11 cellular contexts compared by ENCODE assay signal in genomic region chr18:59514193-59514592, GRCh38.
A peak's percentile ranks its signal among the peaks of the same experiment; 100 is the strongest.
DNase-seq lines count a peak whose midpoint lies in the region; ATAC-seq lines count a peak whose summit lies in the region.
"Had no signal": no experiment of that assay in that cellular context is flagged by ENCODE, and none has a peak within 500 bp of the region (broad histone marks: within the 10 kb centered on the region; RNA-seq: fewer than 3 reads in every experiment).

No MANE protein-coding gene starts in this region.

- ATAC-seq in HG03135 (IDR thresholded peaks at IDR 0.05; ENCODE audit: unreplicated experiment) (no peak), GM19397 (IDR thresholded peaks at IDR 0.05; ENCODE audit: unreplicated experiment) (no peak)
- ATAC-seq: T-cell had no signal

- peak; percentile 29 for DNase-seq in NCI-H82 (lab: John Stamatoyannopoulos, UW)
- DNase-seq in NCI-H82 treated with DMSO at 0.1 percent for 48 hours (lab: John Stamatoyannopoulos, UW; ENCODE audit: unreplicated experiment) = no peak
- peak; percentile 94 for DNase-seq in fibroblast of peridontal ligament (ENCODE audit: extremely low read depth)
- DNase-seq in mucosa of gallbladder (ENCODE audit: low spot score) = peak; percentile 25
- DNase-seq in stimulated activated CD4-positive, alpha-beta T cell treated with anti-CD3 and anti-CD28 coated beads, Interleukin-2, amount 100 ng/mL, for 48 hours = no peak
- no peak for DNase-seq in NCI-H2081 treated with DMSO at 0.1 percent for 48 hours (lab: John Stamatoyannopoulos, UW)
- DNase-seq: activated T-cell treated with anti-CD3 and anti-CD28 coated beads, Interleukin-2, amount 50 U/mL, for 1 hour; NCI-H1930; T-cell had no signal

Comparison
In these comparisons a context has a peak if more than half of its experiments do, and no peak if none do; other contexts are left out.
1. DNase-seq: peak in NCI-H82 (single experiment), fibroblast of peridontal ligament (single experiment) and mucosa of gallbladder (single experiment); none in NCI-H82 treated with DMSO at 0.1 percent for 48 hours (single experiment), stimulated activated CD4-positive, alpha-beta T cell treated with anti-CD3 and anti-CD28 coated beads, Interleukin-2, amount 100 ng/mL, for 48 hours (0 of 2) and NCI-H2081 treated with DMSO at 0.1 percent for 48 hours (single experiment).